In the genomic region with DNA sequence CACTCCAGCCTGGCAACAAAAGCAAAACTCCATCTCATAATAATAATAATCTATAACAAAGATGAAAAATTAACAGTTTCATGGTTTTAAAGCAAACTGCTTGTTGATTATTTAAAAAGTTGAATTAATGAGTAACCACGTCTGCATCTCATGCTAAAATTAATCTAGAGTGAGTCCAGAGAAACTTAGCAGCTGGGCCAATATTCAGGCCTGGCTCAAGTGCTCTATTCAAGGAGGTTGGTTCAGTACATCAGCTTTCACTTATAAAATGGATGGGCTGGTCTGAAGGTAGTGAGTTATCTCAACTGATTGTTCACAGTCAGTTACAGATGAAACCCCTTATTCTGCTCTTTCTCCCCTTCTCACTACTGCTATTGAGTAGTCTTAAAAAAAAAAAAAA, we compare ENCODE assay signal across 36 cellular contexts. TPM values are rescaled to one million over a fixed set of nuclear protein-coding genes. Genes with fewer than 3 reads are reported as not detected.
"Had no signal": no experiment of that assay in that cellular context is flagged by ENCODE, and none has a peak within 500 bp of the region (broad histone marks: within the 10 kb centered on the region; RNA-seq: fewer than 3 reads in every experiment).

No MANE protein-coding gene starts in this region.

- FAIRE-seq: astrocyte, bronchial epithelial cell had no signal

- H3K36me3 ChIP-seq: adrenal gland, ascending aorta, brain microvascular endothelial cell, breast epithelium, cardiac muscle cell had no signal

- H3K9me3 ChIP-seq: adrenal gland, ascending aorta, breast epithelium had no signal

- ATAC-seq: activated naive CD4-positive, alpha-beta T cell treated with anti-CD3 and anti-CD28 coated beads, Interleukin-2, amount 50 U/mL, for 72 hours; activated naive CD8-positive, alpha-beta T cell treated with anti-CD3 and anti-CD28 coated beads, Interleukin-2, amount 50 U/mL, for 24 hours; activated T-cell treated with anti-CD3 and anti-CD28 coated beads, Interleukin-2, amount 50 U/mL, for 4 hours; activated T-cell treated with anti-CD3 and anti-CD28 coated beads, Interleukin-2, amount 50 U/mL, for 72 hours; activated T-helper 17 cell treated with anti-CD3 and anti-CD28 coated beads, Interleukin-2, amount 50 U/mL, for 72 hours had no signal

- H3K27me3 ChIP-seq: adrenal gland, ascending aorta, brain microvascular endothelial cell, breast epithelium, cardiac muscle cell had no signal

- H3K27ac ChIP-seq: adrenal gland, ascending aorta, brain microvascular endothelial cell, breast epithelium, cardiac muscle cell had no signal

- H3K4me3 ChIP-seq: adrenal gland, ascending aorta, breast epithelium, cardiac muscle cell had no signal

- H3K4me1 ChIP-seq: adrenal gland, ascending aorta, breast epithelium had no signal

- DNase-seq: activated effector memory CD4-positive, alpha-beta T cell treated with anti-CD3 and anti-CD28 coated beads, Interleukin-2, amount 50 U/mL, for 16 hours; activated effector memory CD4-positive, alpha-beta T cell treated with Interleukin-2 at 50 U/mL for 16 hours; activated gamma-delta T cell; activated gamma-delta T cell treated with Interleukin-2 at 50 U/mL for 16 hours; activated naive CD4-positive, alpha-beta T cell; activated naive CD4-positive, alpha-beta T cell treated with anti-CD3 and anti-CD28 coated beads for 36 hours; activated naive CD4-positive, alpha-beta T cell treated with anti-CD3 and anti-CD28 coated beads, Interleukin-2, amount 10 ng/mL, durations not matched to agents 7 days and 5 days; activated naive CD4-positive, alpha-beta T cell treated with anti-CD3 and anti-CD28 coated beads, Interleukin-2, amount 50 U/mL, for 16 hours; activated naive CD4-positive, alpha-beta T cell treated with Interleukin-2 at 50 U/mL for 16 hours; activated naive CD8-positive, alpha-beta T cell treated with anti-CD3 and anti-CD28 coated beads for 36 hours; activated naive CD8-positive, alpha-beta T cell treated with anti-CD3 and anti-CD28 coated beads, Interleukin-2, amount 10 ng/mL, durations not matched to agents 7 days and 5 days; activated naive CD8-positive, alpha-beta T cell treated with anti-CD3 and anti-CD28 coated beads, Interleukin-2, amount 50 U/mL, for 24 hours; activated T-cell treated with anti-CD3 and anti-CD28 coated beads, Interleukin-2, amount 50 U/mL, for 1 hour; activated T-cell treated with anti-CD3 and anti-CD28 coated beads, Interleukin-2, amount 50 U/mL, for 24 hours; activated T-cell treated with anti-CD3 and anti-CD28 coated beads, Interleukin-2, amount 50 U/mL, for 4 hours; activated T-cell treated with anti-CD3 and anti-CD28 coated beads, Interleukin-2, amount 50 U/mL, for 48 hours; activated T-cell treated with anti-CD3 and anti-CD28 coated beads, Interleukin-2, amount 50 U/mL, for 72 hours; adrenal gland; amniotic stem cell; amygdala; anterior cingulate cortex; aorta; brain microvascular endothelial cell; caudate nucleus; central memory CD4-positive, alpha-beta T cell; cerebellar nuclear complex had no signal

RNA-seq across cellular contexts. Expression of a gene that starts 23.1 kb away (rescaled TPM):
- total RNA-seq: activated naive CD4-positive, alpha-beta T cell treated with anti-CD3 and anti-CD28 coated beads for 36 hours; activated naive CD4-positive, alpha-beta T cell treated with anti-CD3 and anti-CD28 coated beads, Interleukin-2, amount 50 U/mL, for 72 hours; activated naive CD8-positive, alpha-beta T cell treated with anti-CD3 and anti-CD28 coated beads for 36 hours; activated naive CD8-positive, alpha-beta T cell treated with anti-CD3 and anti-CD28 coated beads, Interleukin-2, amount 10 ng/mL, durations not matched to agents 7 days and 5 days; activated T-cell treated with anti-CD3 and anti-CD28 coated beads, Interleukin-2, amount 50 U/mL, for 4 hours; activated T-cell treated with anti-CD3 and anti-CD28 coated beads, Interleukin-2, amount 50 U/mL, for 72 hours; activated T-helper 1 cell treated with anti-CD3 and anti-CD28 coated beads, Interleukin-12 subunit alpha, Interleukin-12 subunit beta, Interleukin-2, Interleukin-4 antibody, amounts not matched to agents 30 ng/mL and 10 ng/mL and 1 ng/mL, durations not matched to agents 14 hours and 24 hours and 36 hours; activated T-helper 17 cell treated with anti-CD3 and anti-CD28 coated beads, Interleukin-2, amount 50 U/mL, for 72 hours; activated T-helper 2 cell treated with anti-CD3 and anti-CD28 coated beads, Interferon-gamma antibody, Interleukin-2, Interleukin-4, amounts not matched to agents 10 μg/mL and 5 μg/mL and 100 μg/mL, durations not matched to agents 14 hours and 24 hours and 36 hours; ascending aorta; chondrocyte had no signal
- polyA plus RNA-seq: aorta, cardiac muscle cell had no signal
